ENCODE assay signal across 20 cellular contexts in genomic region chr2:120638450-120638849, GRCh38.
A peak's percentile ranks its signal among the peaks of the same experiment; 100 is the strongest.
DNase-seq lines count a peak whose midpoint lies in the region; ATAC-seq, FAIRE-seq and TF ChIP-seq lines count a peak whose summit lies in the region.
"Had no signal": no experiment of that assay in that cellular context is flagged by ENCODE, and none has a peak within 500 bp of the region (broad histone marks: within the 10 kb centered on the region; RNA-seq: fewer than 3 reads in every experiment).

No MANE protein-coding gene starts in this region.

- H3K18ac ChIP-seq in trophoblast cell (ENCODE audit: low read length), result no peak overlapping the region

- no peak overlapping the region for H2AK5ac ChIP-seq in trophoblast cell (ENCODE audit: low read length)

- no peak overlapping the region for H3K14ac ChIP-seq in trophoblast cell (ENCODE audit: low read length)

- H3K9me3 ChIP-seq in trophoblast cell (ENCODE audit: insufficient read depth, low read depth, low read length) (peaks cover under 1% of the 10 kb centered on the region), left lung (no peaks in the 10 kb centered on the region)
- no peaks in the 10 kb centered on the region for H3K9me3 ChIP-seq in CD8-positive, alpha-beta T cell (ENCODE audit: low read length)
- H3K9me3 ChIP-seq: BE2C had no signal

- no peak overlapping the region for H3K23ac ChIP-seq in trophoblast cell (ENCODE audit: low read length)

- no peak overlapping the region for H3K4ac ChIP-seq in trophoblast cell (ENCODE audit: low read depth, low read length)

- H3K9me3 Mint-ChIP-seq in CD8-positive, alpha-beta T cell, result no peaks in the 10 kb centered on the region
- H3K9me3 Mint-ChIP-seq: GM23338 had no signal

- TF ChIP-seq CTCF in coronary artery (IDR thresholded peaks at IDR 0.05) (no peak), left lung (IDR thresholded peaks at IDR 0.05) (no peak)
- TF ChIP-seq CTCF in CD8-positive, alpha-beta T cell (IDR thresholded peaks at IDR 0.05), result no peak

- no peak overlapping the region for H2BK12ac ChIP-seq in trophoblast cell (ENCODE audit: low read length)

- no peaks in the 10 kb centered on the region for H3K79me2 ChIP-seq in trophoblast cell (ENCODE audit: control insufficient read depth, insufficient read depth, low read length, poor library complexity)

- H3K36me3 ChIP-seq in trophoblast cell (ENCODE audit: control insufficient read depth in 1 of 2, insufficient read depth in 2 of 2, low read length in 2 of 2) (no peaks in the 10 kb centered on the region), left lung (no peaks in the 10 kb centered on the region)
- H3K36me3 ChIP-seq in CD8-positive, alpha-beta T cell (ENCODE audit: insufficient read depth, low read length), result no peaks in the 10 kb centered on the region
- H3K36me3 ChIP-seq: BE2C had no signal

- H2AFZ ChIP-seq in trophoblast cell (ENCODE audit: insufficient read depth, low read length, poor library complexity), result no peak overlapping the region
- H2AFZ ChIP-seq: GM23338 had no signal

- no peaks in the 10 kb centered on the region for H3K4me1 ChIP-seq in trophoblast cell (ENCODE audit: control insufficient read depth in 1 of 2, insufficient read depth in 2 of 2, low read length in 2 of 2)
- H3K4me1 ChIP-seq in left lung, result no peaks in the 10 kb centered on the region
- no peaks in the 10 kb centered on the region for H3K4me1 ChIP-seq in CD8-positive, alpha-beta T cell (ENCODE audit: insufficient read depth, low read length)
- H3K4me1 ChIP-seq: BE2C had no signal

- peaks cover 7% of the 10 kb centered on the region for H3K27me3 Mint-ChIP-seq in CD8-positive, alpha-beta T cell (ENCODE audit: low read depth)

- no peak overlapping the region for H2BK5ac ChIP-seq in trophoblast cell (ENCODE audit: low read depth, low read length, poor library complexity)

- no peak overlapping the region for H3K4me3 ChIP-seq in coronary artery
- peak overlapping the region; percentile 50 for H3K4me3 ChIP-seq in trophoblast cell (ENCODE audit: low read depth, low read length)
- no peak overlapping the region for H3K4me3 ChIP-seq in left lung
- H3K4me3 ChIP-seq in CD8-positive, alpha-beta T cell (ENCODE audit: low read depth, low read length), result no peak overlapping the region
- H3K4me3 ChIP-seq: GM23338 had no signal

- intact Hi-C loops in left lung (cut with DNase I), result no loop called here
- intact Hi-C loops in CD8-positive, alpha-beta T cell (cut with DNase I, micrococcal nuclease), result no loop called here

- POLR2A ChIA-PET in CD8-positive, alpha-beta T cell (lab: Charles Lee), result no interaction called here

- no peak overlapping the region for H4K8ac ChIP-seq in trophoblast cell (ENCODE audit: low read depth, low read length)

- no peak overlapping the region for H3K27ac Mint-ChIP-seq in CD8-positive, alpha-beta T cell
- H3K27ac Mint-ChIP-seq: CD4-positive, CD25-positive, alpha-beta regulatory T cell; GM23338 had no signal

- CTCF ChIA-PET in CD8-positive, alpha-beta T cell (lab: Charles Lee), result no interaction called here

- H3K27me3 ChIP-seq in trophoblast cell (ENCODE audit: insufficient read depth, low read length) (peaks cover 2% of the 10 kb centered on the region), left lung (no peaks in the 10 kb centered on the region)
- no peaks in the 10 kb centered on the region for H3K27me3 ChIP-seq in CD8-positive, alpha-beta T cell (ENCODE audit: insufficient read depth, low read length)
- H3K27me3 ChIP-seq: BE2C had no signal

- DNase-seq in coronary artery (ENCODE audit: low spot score), result peak; percentile 55
- peak; percentile 29 for DNase-seq in ecto neural progenitor cell (ENCODE audit: low spot score)
- no peak for DNase-seq in trophoblast cell
- DNase-seq in urothelium cell line (ENCODE audit: low spot score), result no peak
- no peak for DNase-seq in left lung
- DNase-seq in CD8-positive, alpha-beta T cell, result no peak
- DNase-seq in germinal center (ENCODE audit: low spot score), result no peak
- DNase-seq: ACHN; BE2C; C1 segment of cervical spinal cord; CD4-positive, CD25-positive, alpha-beta regulatory T cell; DMS153; DMS79; GDM1; HCEC 1CT had no signal

- H4K12ac ChIP-seq in trophoblast cell (ENCODE audit: low read depth, low read length), result no peak overlapping the region

- no peak overlapping the region for H3K27ac ChIP-seq in coronary artery
- no peak overlapping the region for H3K27ac ChIP-seq in trophoblast cell (ENCODE audit: low read depth, low read length)
- no peak overlapping the region for H3K27ac ChIP-seq in left lung
- no peak overlapping the region for H3K27ac ChIP-seq in CD8-positive, alpha-beta T cell (ENCODE audit: low read depth, low read length)

- FAIRE-seq in urothelium cell line (lab: Jason Lieb, UNC), result peak; percentile 63
- FAIRE-seq: A204.1, GM12892, GM18507, H54 had no signal

- H3K4me2 ChIP-seq in trophoblast cell (ENCODE audit: low read length), result no peak overlapping the region
- H3K4me2 ChIP-seq: GM23338 had no signal

- ATAC-seq in left lung, result no peak
- no peak for ATAC-seq in CD8-positive, alpha-beta T cell
- ATAC-seq: GM23338 had no signal

- H2BK120ac ChIP-seq in trophoblast cell (ENCODE audit: insufficient read depth, low read length, poor library complexity), result no peak overlapping the region

- no peaks in the 10 kb centered on the region for H3K79me1 ChIP-seq in trophoblast cell (ENCODE audit: low read length)

- WGBS in trophoblast cell (ENCODE audit: extremely low coverage, insufficient coverage, insufficient read length), result no CpG with 5 or more reads among the region's 4 CpGs

- no peaks in the 10 kb centered on the region for H3K4me1 Mint-ChIP-seq in CD8-positive, alpha-beta T cell (ENCODE audit: low read depth)
- H3K4me1 Mint-ChIP-seq: CD4-positive, CD25-positive, alpha-beta regulatory T cell; GM23338 had no signal

- H4K91ac ChIP-seq in trophoblast cell (ENCODE audit: low read depth, low read length), result no peak overlapping the region

- no peaks in the 10 kb centered on the region for H3K36me3 Mint-ChIP-seq in CD8-positive, alpha-beta T cell
- H3K36me3 Mint-ChIP-seq: CD4-positive, CD25-positive, alpha-beta regulatory T cell had no signal

- no peak overlapping the region for H3K9ac ChIP-seq in trophoblast cell (ENCODE audit: low read length)

- no peak overlapping the region for H3K4me3 Mint-ChIP-seq in CD8-positive, alpha-beta T cell
- H3K4me3 Mint-ChIP-seq: CD4-positive, CD25-positive, alpha-beta regulatory T cell; GM23338 had no signal

Comparison
In these comparisons a context has a peak if more than half of its experiments do, and no peak if none do; other contexts are left out.
1. DNase-seq: peak in coronary artery (single experiment) and ecto neural progenitor cell (single experiment); none in trophoblast cell (0 of 2), urothelium cell line (single experiment), left lung (0 of 2), CD8-positive, alpha-beta T cell (0 of 7) and germinal center (single experiment).